ENCODE assay signal across 24 cellular contexts in the genomic region with DNA sequence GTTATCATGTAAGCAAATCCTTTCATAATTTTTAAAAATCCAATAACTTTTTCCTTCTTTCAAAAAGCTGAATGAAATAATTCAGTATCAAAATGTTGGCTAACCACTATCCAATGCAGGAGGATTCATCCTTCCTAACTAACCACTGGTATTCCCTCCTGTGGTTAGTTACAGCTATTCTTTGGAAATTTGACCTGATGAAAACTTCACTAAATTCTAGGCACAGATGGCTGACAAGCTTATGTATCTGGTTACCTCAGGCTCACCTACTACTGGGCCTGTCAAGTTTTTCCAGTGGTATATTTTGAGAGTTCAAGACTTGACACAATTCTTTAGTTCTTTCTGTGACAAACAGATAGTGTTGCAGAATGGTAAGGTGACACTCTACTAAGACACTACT. TPM values are rescaled to one million over a fixed set of nuclear protein-coding genes. Genes with fewer than 3 reads are reported as not detected.
DNase-seq lines count a peak whose midpoint lies in the region; ATAC-seq, FAIRE-seq and TF ChIP-seq lines count a peak whose summit lies in the region.
"Had no signal": no experiment of that assay in that cellular context is flagged by ENCODE, and none has a peak within 500 bp of the region (broad histone marks: within the 10 kb centered on the region; RNA-seq: fewer than 3 reads in every experiment).

No MANE protein-coding gene starts in this region.

- H2AK5ac ChIP-seq in H9 (ENCODE audit: insufficient read length, low read length) = no peak overlapping the region

- DNase-seq in A673 (ENCODE audit: low spot score) = no peak
- no peak for DNase-seq in H9
- peak; percentile 50 for DNase-seq in astrocyte (ENCODE audit: low read depth)
- peak; percentile 79 for DNase-seq in left kidney (ENCODE audit: low read depth, low spot score)
- DNase-seq in HFFc6 = no peak
- DNase-seq in stimulated activated naive CD8-positive, alpha-beta T cell treated with anti-CD3 and anti-CD28 coated beads, Interleukin-15, Interleukin-2, amounts not matched to agents 100 U/mL and 50 U/mL, for 24 hours = no peak
- DNase-seq in stimulated activated CD4-positive, alpha-beta T cell treated with anti-CD3 and anti-CD28 coated beads, Interleukin-4, amount 100 ng/mL, for 1 hour = no peak
- DNase-seq: ACHN; activated CD4-positive, alpha-beta T cell treated with anti-CD3 and anti-CD28 coated beads for 4 hours; activated gamma-delta T cell treated with Interleukin-2 at 50 U/mL for 16 hours; activated naive CD8-positive, alpha-beta T cell treated with anti-CD3 and anti-CD28 coated beads, Interleukin-2, amount 50 U/mL, for 24 hours; activated T-cell treated with anti-CD3 and anti-CD28 coated beads, Interleukin-2, amount 50 U/mL, for 24 hours; COR-L47; DND-41; KBM-7; NCI-H1436; small intestine; stimulated activated CD4-positive, alpha-beta T cell treated with anti-CD3 and anti-CD28 coated beads, Interleukin-2, amount 100 ng/mL, for 24 hours; testis had no signal

- no peaks in the 10 kb centered on the region for H3K36me3 Mint-ChIP-seq in H9 (ENCODE audit: insufficient read depth in 1 of 3, low read depth in 3 of 3)
- no peaks in the 10 kb centered on the region for H3K36me3 Mint-ChIP-seq in astrocyte (ENCODE audit: low read depth, unreplicated experiment)
- no peaks in the 10 kb centered on the region for H3K36me3 Mint-ChIP-seq in HFFc6 (ENCODE audit: low read depth)
- H3K36me3 Mint-ChIP-seq: stimulated activated memory B cell treated with anti-CD40 and anti-IgM and Interleukin-4, amounts not matched to agents 10 μg/mL and 1 μg/mL and 100 μg/mL, for 72 hours had no signal

- TF ChIP-seq CTCF in A673 (conservative IDR thresholded peaks at IDR 0.05; ENCODE audit: low read depth, low read length) (no peak), H9 (conservative IDR thresholded peaks at IDR 0.05) (no peak), astrocyte (IDR thresholded peaks at IDR 0.05; ENCODE audit: insufficient read depth, low read depth, low read length) (no peak), HFFc6 (IDR thresholded peaks at IDR 0.05) (no peak)

- no peak overlapping the region for H2BK120ac ChIP-seq in H9 (ENCODE audit: low read depth, low read length, poor library complexity, severe bottlenecking)

- no peak overlapping the region for H3K18ac ChIP-seq in H9 (ENCODE audit: insufficient read length, low read depth, low read length)

- H2BK15ac ChIP-seq in H9 (ENCODE audit: low read depth, low read length) = no peak overlapping the region

- no peak overlapping the region for H3T11ph ChIP-seq in H9 (ENCODE audit: low read length)

- peak overlapping the region; percentile 34 for H3K4me2 ChIP-seq in H9 (ENCODE audit: insufficient read depth, insufficient read length, low read length)
- H3K4me2 ChIP-seq in astrocyte (ENCODE audit: low read length) = no peak overlapping the region
- H3K4me2 ChIP-seq: BLaER1 treated with 17β-estradiol and CSF1 and Interleukin-3, amounts not matched to agents 10 nM and 100 nM had no signal

- H3K23me2 ChIP-seq in H9 (ENCODE audit: insufficient read length, low read depth, low read length, poor library complexity, severe bottlenecking) = peaks cover 2% of the 10 kb centered on the region

- H3K79me1 ChIP-seq in H9 (ENCODE audit: insufficient read depth, low read depth, low read length, poor library complexity, severe bottlenecking) = peaks cover 12% of the 10 kb centered on the region

- H3K9me3 ChIP-seq in A673 (ENCODE audit: low read depth, low read length, poor library complexity, severe bottlenecking) = no peaks in the 10 kb centered on the region
- H3K9me3 ChIP-seq in H9 (ENCODE audit: control insufficient read depth, low read depth, low read length) = no peaks in the 10 kb centered on the region
- no peaks in the 10 kb centered on the region for H3K9me3 ChIP-seq in astrocyte (ENCODE audit: insufficient read depth, low read depth, low read length)
- H3K9me3 ChIP-seq: BLaER1 treated with 17β-estradiol and CSF1 and Interleukin-3, amounts not matched to agents 10 nM and 100 nM; testis had no signal

- H3K79me2 ChIP-seq in H9 (ENCODE audit: insufficient read depth, low read length) = peaks cover 25% of the 10 kb centered on the region; the same call in 1 of the 2 replicates
- peaks cover 99% of the 10 kb centered on the region for H3K79me2 ChIP-seq in astrocyte (ENCODE audit: insufficient read depth, low read length)

- no peak overlapping the region for H3K56ac ChIP-seq in H9 (ENCODE audit: insufficient read length, low read depth, low read length)

- no peak for ATAC-seq in stimulated activated naive CD8-positive, alpha-beta T cell treated with anti-CD3 and anti-CD28 coated beads, Interleukin-15, Interleukin-2, amounts not matched to agents 100 U/mL and 50 U/mL, for 24 hours
- ATAC-seq in GM19455 (IDR thresholded peaks at IDR 0.05; ENCODE audit: unreplicated experiment) = no peak
- ATAC-seq: activated naive CD8-positive, alpha-beta T cell treated with anti-CD3 and anti-CD28 coated beads, Interleukin-2, amount 50 U/mL, for 24 hours; stimulated activated memory B cell treated with anti-CD40 and anti-IgM and Interleukin-4, amounts not matched to agents 10 μg/mL and 1 μg/mL and 100 μg/mL, for 72 hours had no signal

- H3K36me3 ChIP-seq in A673 (ENCODE audit: insufficient read depth, low read length, poor library complexity, severe bottlenecking) = no peaks in the 10 kb centered on the region
- H3K36me3 ChIP-seq in astrocyte (ENCODE audit: insufficient read depth, low read length) = no peaks in the 10 kb centered on the region

- H4K91ac ChIP-seq in H9 (ENCODE audit: insufficient read length, low read depth, low read length) = no peak overlapping the region

- H2AFZ ChIP-seq in H9 (ENCODE audit: low read length) (no peak overlapping the region), astrocyte (ENCODE audit: low read depth, low read length) (no peak overlapping the region)

- H3K27ac ChIP-seq in A673 (ENCODE audit: low read depth, low read length, poor library complexity, severe bottlenecking) (peak overlapping the region; percentile 47), H9 (ENCODE audit: insufficient read length, low read depth, low read length) (peak overlapping the region; percentile 77), astrocyte (ENCODE audit: low read depth, low read length) (no peak overlapping the region)
- H3K27ac ChIP-seq: BLaER1 treated with 17β-estradiol and CSF1 and Interleukin-3, amounts not matched to agents 10 nM and 100 nM; testis had no signal

- no peak overlapping the region for H3K4ac ChIP-seq in H9 (ENCODE audit: low read depth, low read length)

- no peak overlapping the region for H3K4me3 Mint-ChIP-seq in H9
- no peak overlapping the region for H3K4me3 Mint-ChIP-seq in astrocyte (ENCODE audit: unreplicated experiment)
- H3K4me3 Mint-ChIP-seq in HFFc6 = no peak overlapping the region
- H3K4me3 Mint-ChIP-seq: activated naive CD8-positive, alpha-beta T cell treated with anti-CD3 and anti-CD28 coated beads, Interleukin-2, amount 50 U/mL, for 24 hours; activated T-cell treated with anti-CD3 and anti-CD28 coated beads, Interleukin-2, amount 50 U/mL, for 24 hours; stimulated activated memory B cell treated with anti-CD40 and anti-IgM and Interleukin-4, amounts not matched to agents 10 μg/mL and 1 μg/mL and 100 μg/mL, for 72 hours; T-helper 1 cell treated with Interleukin-12 subunit alpha and Interleukin-12 subunit beta and Interleukin-4 antibody, amounts not matched to agents 30 μg/mL and 1 μg/mL, for 36 hours had no signal

- H3K9me3 Mint-ChIP-seq in H9 (no peaks in the 10 kb centered on the region), astrocyte (ENCODE audit: unreplicated experiment) (no peaks in the 10 kb centered on the region), HFFc6 (no peaks in the 10 kb centered on the region)
- H3K9me3 Mint-ChIP-seq: activated naive CD8-positive, alpha-beta T cell treated with anti-CD3 and anti-CD28 coated beads, Interleukin-2, amount 50 U/mL, for 24 hours; activated T-cell treated with anti-CD3 and anti-CD28 coated beads, Interleukin-2, amount 50 U/mL, for 24 hours; stimulated activated memory B cell treated with anti-CD40 and anti-IgM and Interleukin-4, amounts not matched to agents 10 μg/mL and 1 μg/mL and 100 μg/mL, for 72 hours; T-helper 1 cell treated with Interleukin-12 subunit alpha and Interleukin-12 subunit beta and Interleukin-4 antibody, amounts not matched to agents 30 μg/mL and 1 μg/mL, for 36 hours had no signal

- H3K27me3 Mint-ChIP-seq in H9 (ENCODE audit: low read depth) = no peaks in the 10 kb centered on the region
- H3K27me3 Mint-ChIP-seq in astrocyte (ENCODE audit: low read depth, unreplicated experiment) = no peaks in the 10 kb centered on the region
- no peaks in the 10 kb centered on the region for H3K27me3 Mint-ChIP-seq in HFFc6 (ENCODE audit: insufficient read depth)
- H3K27me3 Mint-ChIP-seq: activated naive CD8-positive, alpha-beta T cell treated with anti-CD3 and anti-CD28 coated beads, Interleukin-2, amount 50 U/mL, for 24 hours; activated T-cell treated with anti-CD3 and anti-CD28 coated beads, Interleukin-2, amount 50 U/mL, for 24 hours; stimulated activated memory B cell treated with anti-CD40 and anti-IgM and Interleukin-4, amounts not matched to agents 10 μg/mL and 1 μg/mL and 100 μg/mL, for 72 hours had no signal

- no peak overlapping the region for H4K5ac ChIP-seq in H9 (ENCODE audit: insufficient read length, low read depth, low read length)

- H3K4me1 Mint-ChIP-seq in H9 (peaks cover 46 to 50% of the 10 kb centered on the region in 2 experiments), astrocyte (ENCODE audit: low read depth, unreplicated experiment) (peaks cover 32% of the 10 kb centered on the region), HFFc6 (ENCODE audit: low read depth) (peaks cover 38% of the 10 kb centered on the region)

- no peak overlapping the region for H3K9ac ChIP-seq in H9 (ENCODE audit: extremely low read depth, insufficient read length, low read length)
- no peak overlapping the region for H3K9ac ChIP-seq in astrocyte (ENCODE audit: low read length)
- H3K9ac ChIP-seq: BLaER1 treated with 17β-estradiol and CSF1 and Interleukin-3, amounts not matched to agents 10 nM and 100 nM had no signal

- no peak overlapping the region for H3K14ac ChIP-seq in H9 (ENCODE audit: insufficient read depth, low read length)

- H3K4me3 ChIP-seq in A673 (ENCODE audit: low read depth, low read length, poor library complexity, severe bottlenecking) (no peak overlapping the region), astrocyte (ENCODE audit: insufficient read depth, low read depth, low read length) (no peak overlapping the region)
- H3K4me3 ChIP-seq: BLaER1 treated with 17β-estradiol and CSF1 and Interleukin-3, amounts not matched to agents 10 nM and 100 nM; testis had no signal

- POLR2A ChIA-PET in A673 (lab: Charles Lee; ENCODE audit: low non-redundant PET) = no interaction called here

- FAIRE-seq in astrocyte (lab: Jason Lieb, UNC) = no peak
- FAIRE-seq: GM12891, small intestine had no signal

- no peak overlapping the region for H2BK5ac ChIP-seq in H9 (ENCODE audit: insufficient read length, low read length)

- intact Hi-C loops in A673 (cut with micrococcal nuclease; ENCODE audit: unreplicated experiment) = no loop called here

- H3K27ac Mint-ChIP-seq in H9 = peak overlapping the region in 2 of 3 experiments; percentile 86 to 87; a peak in 3 of 7 replicates
- no peak overlapping the region for H3K27ac Mint-ChIP-seq in astrocyte (ENCODE audit: unreplicated experiment)
- no peak overlapping the region for H3K27ac Mint-ChIP-seq in HFFc6
- H3K27ac Mint-ChIP-seq: activated naive CD8-positive, alpha-beta T cell treated with anti-CD3 and anti-CD28 coated beads, Interleukin-2, amount 50 U/mL, for 24 hours; activated T-cell treated with anti-CD3 and anti-CD28 coated beads, Interleukin-2, amount 50 U/mL, for 24 hours; stimulated activated memory B cell treated with anti-CD40 and anti-IgM and Interleukin-4, amounts not matched to agents 10 μg/mL and 1 μg/mL and 100 μg/mL, for 72 hours; T-helper 1 cell treated with Interleukin-12 subunit alpha and Interleukin-12 subunit beta and Interleukin-4 antibody, amounts not matched to agents 30 μg/mL and 1 μg/mL, for 36 hours had no signal

- no peak overlapping the region for H3K23ac ChIP-seq in H9 (ENCODE audit: insufficient read length, low read depth, low read length)

- CTCF ChIA-PET in A673 (lab: Charles Lee) = interaction anchor here (0.6 to 0.9 kb wide), 2 partner anchors 18 to 431 kb away, joined by 4 read pairs; no protein-coding TSS in a partner anchor

- BruUV-seq in A673 (replicated peaks; lab: Mats Ljungman, UMichigan) = no TSS peak

- H3K4me1 ChIP-seq in A673 (ENCODE audit: insufficient read depth, low read length, poor library complexity, severe bottlenecking) (peaks cover 31% of the 10 kb centered on the region), H9 (ENCODE audit: insufficient read depth, low read length) (peaks cover 7% of the 10 kb centered on the region), astrocyte (ENCODE audit: insufficient read depth, low read length) (peaks cover 6% of the 10 kb centered on the region)

- H2BK12ac ChIP-seq in H9 (ENCODE audit: insufficient read length, low read depth, low read length) = no peak overlapping the region

- H4K20me1 ChIP-seq in H9 (ENCODE audit: control insufficient read depth, insufficient read depth, insufficient read length) = no peaks in the 10 kb centered on the region
- peaks cover 88% of the 10 kb centered on the region for H4K20me1 ChIP-seq in astrocyte (ENCODE audit: insufficient read depth, low read length)

- H4K8ac ChIP-seq in H9 (replicated peaks; ENCODE audit: insufficient read length, low read depth, low read length) = no peak overlapping the region

- H2BK20ac ChIP-seq in H9 (ENCODE audit: low read depth, low read length, poor library complexity, severe bottlenecking) = no peak overlapping the region

- no peaks in the 10 kb centered on the region for H3K27me3 ChIP-seq in A673 (replicated peaks; ENCODE audit: insufficient read depth, low read depth, low read length, poor library complexity)
- H3K27me3 ChIP-seq in H9 (ENCODE audit: insufficient read depth, low read length) = no peaks in the 10 kb centered on the region
- no peaks in the 10 kb centered on the region for H3K27me3 ChIP-seq in astrocyte (ENCODE audit: insufficient read depth, low read length)
- H3K27me3 ChIP-seq: BLaER1 treated with 17β-estradiol and CSF1 and Interleukin-3, amounts not matched to agents 10 nM and 100 nM; testis had no signal

RNA-seq across cellular contexts. Expression of gene NPTN, which starts 15.9 kb away (rescaled TPM):
- 96.1 and 101 TPM in 2 replicates for total RNA-seq in A673 (2021)
- 89.1 and 90.9 TPM in 2 replicates for total RNA-seq in H9 (2021)
- total RNA-seq in astrocyte = 281 and 305 TPM in 2 replicates
- total RNA-seq in HFFc6 (2021; fragmentation: NEBNext Ultra II Directional; extraction: Animal tissue kit (Norgen Biotek cat#: 25700)) = 100 to 1,000 TPM; 183 to 215 (median 204) TPM

Comparison
In these comparisons a context has a peak if more than half of its experiments do, and no peak if none do; other contexts are left out.
1. DNase-seq: peak in astrocyte (single experiment) and left kidney (single experiment); none in A673 (single experiment), H9 (single experiment), HFFc6 (single experiment), stimulated activated naive CD8-positive, alpha-beta T cell treated with anti-CD3 and anti-CD28 coated beads, Interleukin-15, Interleukin-2, amounts not matched to agents 100 U/mL and 50 U/mL, for 24 hours (single experiment) and stimulated activated CD4-positive, alpha-beta T cell treated with anti-CD3 and anti-CD28 coated beads, Interleukin-4, amount 100 ng/mL, for 1 hour (single experiment).
2. H3K27ac Mint-ChIP-seq: peak in H9 (2 of 3); none in astrocyte (single experiment) and HFFc6 (single experiment).